ENCODE assay signal across 8 cellular contexts in the genomic region with DNA sequence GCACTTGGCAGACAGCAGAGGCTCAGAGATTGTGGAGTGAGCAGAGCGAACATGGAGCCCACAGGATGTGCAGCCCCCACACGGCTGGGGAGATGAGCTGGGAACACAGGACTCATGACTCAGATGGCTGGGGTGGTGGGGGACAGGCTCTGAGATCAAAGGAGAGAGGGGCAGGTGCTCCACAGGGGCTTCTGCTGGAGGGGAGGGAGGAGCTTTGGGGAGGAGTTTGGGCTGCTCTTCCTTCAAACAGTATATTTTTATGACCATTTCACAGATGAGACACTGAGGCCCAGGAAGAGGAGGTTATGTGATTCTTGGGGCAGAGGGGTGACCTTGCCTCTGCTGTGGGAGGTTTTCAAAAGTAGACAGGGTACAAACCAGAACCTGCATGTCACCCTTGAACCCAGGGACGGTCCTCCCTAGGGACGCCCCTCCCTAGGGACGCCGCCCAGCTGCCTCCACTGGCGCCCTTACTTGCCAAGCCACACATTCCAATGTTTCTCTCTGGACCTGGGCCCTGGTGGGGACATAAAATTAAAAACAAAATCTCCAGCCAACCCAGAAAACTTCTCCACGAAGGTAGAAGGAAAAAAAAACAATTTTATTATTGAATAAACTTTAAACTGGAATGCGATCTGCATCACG. TPM values are rescaled to one million over a fixed set of nuclear protein-coding genes. Genes with fewer than 3 reads are reported as not detected.
DNase-seq lines count a peak whose midpoint lies in the region; ATAC-seq and TF ChIP-seq lines count a peak whose summit lies in the region.
"Had no signal": no experiment of that assay in that cellular context is flagged by ENCODE, and none has a peak within 500 bp of the region (broad histone marks: within the 10 kb centered on the region; RNA-seq: fewer than 3 reads in every experiment).

No MANE protein-coding gene starts in this region.

- WGBS in HUES64, result 67% methylated on average over 9 of the region's 10 CpGs
- 46 to 56% (median 51%) methylated on average over 10 of the region's 10 CpGs for WGBS in stomach, 5 donors

- no peak for ATAC-seq in GM18858 (IDR thresholded peaks at IDR 0.05; ENCODE audit: unreplicated experiment)
- ATAC-seq in HG02642 (IDR thresholded peaks at IDR 0.05; ENCODE audit: poor library complexity, unreplicated experiment), result no peak

- peak; percentile 22 for DNase-seq in activated naive CD8-positive, alpha-beta T cell treated with anti-CD3 and anti-CD28 coated beads for 36 hours
- DNase-seq in iris pigment epithelial cell (ENCODE audit: low read depth) (peak; percentile 30), stomach (no peak)
- DNase-seq in NK-92 treated with Interleukin-12 subunit alpha and Interleukin-12 subunit beta, amount 100 ng/mL, for 24 hours (lab: John Stamatoyannopoulos, UW), result no peak

- H3K4me1 Mint-ChIP-seq in activated naive CD8-positive, alpha-beta T cell treated with anti-CD3 and anti-CD28 coated beads for 36 hours, result peaks cover 32% of the 10 kb centered on the region

- H3K9me3 ChIP-seq in HUES64 (ENCODE audit: insufficient read depth, low read depth, low read length) (no peaks in the 10 kb centered on the region), stomach (no peaks in the 10 kb centered on the region)
- H3K9me3 ChIP-seq: neutrophil had no signal

- TF ChIP-seq EP300 in stomach (IDR thresholded peaks at IDR 0.05), result no peak

- H3K27me3 Mint-ChIP-seq in activated naive CD8-positive, alpha-beta T cell treated with anti-CD3 and anti-CD28 coated beads for 36 hours, result no peaks in the 10 kb centered on the region

- H3K4me3 Mint-ChIP-seq in activated naive CD8-positive, alpha-beta T cell treated with anti-CD3 and anti-CD28 coated beads for 36 hours, result peak overlapping the region; percentile 60

- H3K27ac Mint-ChIP-seq in activated naive CD8-positive, alpha-beta T cell treated with anti-CD3 and anti-CD28 coated beads for 36 hours, result peak overlapping the region; percentile 78

- H3K27me3 ChIP-seq in HUES64 (ENCODE audit: insufficient read depth, low read length) (peaks cover 19% of the 10 kb centered on the region), stomach (peaks cover 0 to 31% (median 17%) of the 10 kb centered on the region in 3 donors)

- no peaks in the 10 kb centered on the region for H3K36me3 Mint-ChIP-seq in activated naive CD8-positive, alpha-beta T cell treated with anti-CD3 and anti-CD28 coated beads for 36 hours

- no peak for TF ChIP-seq CTCF in stomach (IDR thresholded peaks at IDR 0.05)

- H3K9ac ChIP-seq in HUES64 (ENCODE audit: low read depth, low read length), result peak overlapping the region; percentile 26; the same call in 1 of the 2 replicates

- H3K4me1 ChIP-seq in HUES64 (ENCODE audit: insufficient read depth, low read length) (peaks cover 12% of the 10 kb centered on the region), stomach (peaks cover 12 to 44% (median 26%) of the 10 kb centered on the region in 4 donors)

- H3K27ac ChIP-seq in HUES64 (ENCODE audit: low read depth, low read length) (no peak overlapping the region), stomach (peak overlapping the region in 4 of 5 donors; percentile 13 to 79 (median 34))
- H3K27ac ChIP-seq: neutrophil had no signal

- H3K36me3 ChIP-seq in HUES64 (ENCODE audit: insufficient read depth, low read length) (no peaks in the 10 kb centered on the region), stomach (no peaks in the 10 kb centered on the region)
- H3K36me3 ChIP-seq: neutrophil had no signal

- no peaks in the 10 kb centered on the region for H3K9me3 Mint-ChIP-seq in activated naive CD8-positive, alpha-beta T cell treated with anti-CD3 and anti-CD28 coated beads for 36 hours

- intact Hi-C loops in stomach (cut with DNase I; ENCODE audit: low total_unique reads), result no loop called here

- TF ChIP-seq POLR2A in stomach (IDR thresholded peaks at IDR 0.05), result no peak

- H3K4me3 ChIP-seq in HUES64 (ENCODE audit: low read length) (peak overlapping the region; percentile 67), stomach (no peak overlapping the region)

RNA-seq across cellular contexts. Expression of a gene that starts 1.0 kb away (rescaled TPM):
- 0.40 TPM for polyA plus RNA-seq in HUES64 (2013, experiment 1 of 2)
- 1.1 TPM for polyA plus RNA-seq in HUES64 (2013, experiment 2 of 2)
- under 1 TPM; 0.12 to 0.74 TPM for total RNA-seq in activated naive CD8-positive, alpha-beta T cell treated with anti-CD3 and anti-CD28 coated beads for 36 hours
- total RNA-seq in stomach, result not detected
- polyA plus RNA-seq in stomach, result not detected

RNA-seq across cellular contexts. Expression of a gene that starts 31.1 kb away (rescaled TPM):
- polyA plus RNA-seq in HUES64 (2013, experiment 1 of 2), result 8.7 TPM
- 10.9 TPM for polyA plus RNA-seq in HUES64 (2013, experiment 2 of 2)
- not detected for total RNA-seq in activated naive CD8-positive, alpha-beta T cell treated with anti-CD3 and anti-CD28 coated beads for 36 hours
- 10 to 100 TPM in 1 of 5 donors, 1 to 10 TPM in 4; 1.2 to 15.8 (median 6.2) TPM for total RNA-seq in stomach
- polyA plus RNA-seq in stomach, result 1 to 10 TPM; 2.2 to 7.5 (median 4.1) TPM

Comparison
In these comparisons a context has a peak if more than half of its experiments do, and no peak if none do; other contexts are left out.
1. DNase-seq: peak in activated naive CD8-positive, alpha-beta T cell treated with anti-CD3 and anti-CD28 coated beads for 36 hours (single experiment) and iris pigment epithelial cell (single experiment); none in stomach (single experiment) and NK-92 treated with Interleukin-12 subunit alpha and Interleukin-12 subunit beta, amount 100 ng/mL, for 24 hours (single experiment).